In genomic region chr10:132036153-132036886, GRCh38 we compare ENCODE assay signal across 9 cellular contexts. TPM values are rescaled to one million over a fixed set of nuclear protein-coding genes. Genes with fewer than 3 reads are reported as not detected.
DNase-seq lines count a peak whose midpoint lies in the region; ATAC-seq and TF ChIP-seq lines count a peak whose summit lies in the region.
"Had no signal": no experiment of that assay in that cellular context is flagged by ENCODE, and none has a peak within 500 bp of the region (broad histone marks: within the 10 kb centered on the region; RNA-seq: fewer than 3 reads in every experiment).

No MANE protein-coding gene starts in this region.

- DNase-seq in AG08396 (ENCODE audit: low spot score) (peak; percentile 48), NCI-H69 (lab: John Stamatoyannopoulos, UW) (peak; percentile 34), fibroblast of peridontal ligament (ENCODE audit: extremely low read depth) (peak; percentile 8), omental fat pad (ENCODE audit: low spot score) (no peak), NCI-H2081 (lab: John Stamatoyannopoulos, UW) (no peak)

- H3K4me3 Mint-ChIP-seq in activated T-helper 17 cell treated with anti-CD3 and anti-CD28 coated beads, Interleukin-2, amount 50 U/mL, for 72 hours, result no peak overlapping the region

- peaks cover 33% of the 10 kb centered on the region for H3K27me3 Mint-ChIP-seq in activated T-helper 17 cell treated with anti-CD3 and anti-CD28 coated beads, Interleukin-2, amount 50 U/mL, for 72 hours

- H3K36me3 Mint-ChIP-seq in activated T-helper 17 cell treated with anti-CD3 and anti-CD28 coated beads, Interleukin-2, amount 50 U/mL, for 72 hours (ENCODE audit: low read depth), result no peaks in the 10 kb centered on the region

- H3K9me3 Mint-ChIP-seq in activated T-helper 17 cell treated with anti-CD3 and anti-CD28 coated beads, Interleukin-2, amount 50 U/mL, for 72 hours, result no peaks in the 10 kb centered on the region

- TF ChIP-seq CTCF in omental fat pad (IDR thresholded peaks at IDR 0.05), result no peak

- no peak overlapping the region for H3K27ac Mint-ChIP-seq in activated T-helper 17 cell treated with anti-CD3 and anti-CD28 coated beads, Interleukin-2, amount 50 U/mL, for 72 hours

- ATAC-seq in omental fat pad (ENCODE audit: low FRiP score) (peak; percentile 30), HG03175 (IDR thresholded peaks at IDR 0.05; ENCODE audit: unreplicated experiment) (no peak), GM18520 (IDR thresholded peaks at IDR 0.05; ENCODE audit: unreplicated experiment) (no peak)
- ATAC-seq in activated T-helper 17 cell treated with anti-CD3 and anti-CD28 coated beads, Interleukin-2, amount 50 U/mL, for 72 hours (replicated peaks), result no peak

- H3K4me1 Mint-ChIP-seq in activated T-helper 17 cell treated with anti-CD3 and anti-CD28 coated beads, Interleukin-2, amount 50 U/mL, for 72 hours, result no peaks in the 10 kb centered on the region

RNA-seq across cellular contexts. Expression of gene JAKMIP3, which starts 29.4 kb away (rescaled TPM):
- total RNA-seq in omental fat pad, result under 1 TPM; 0.13 to 0.79 (median 0.37) TPM
- 1 to 10 TPM in 1 of 2 donors, under 1 TPM in 1; 0.26 to 1.2 TPM for total RNA-seq in activated T-helper 17 cell treated with anti-CD3 and anti-CD28 coated beads, Interleukin-2, amount 50 U/mL, for 72 hours
- total RNA-seq: SJCRH30 had no signal

RNA-seq across cellular contexts. Expression of gene BNIP3, which starts 54.6 kb away (rescaled TPM):
- 100 to 1,000 TPM in 3 of 4 donors, 10 to 100 TPM in 1; 66.3 to 192 (median 149) TPM for total RNA-seq in omental fat pad
- total RNA-seq in activated T-helper 17 cell treated with anti-CD3 and anti-CD28 coated beads, Interleukin-2, amount 50 U/mL, for 72 hours, result 100 to 1,000 TPM; 102 to 362 TPM

Comparison
In these comparisons a context has a peak if more than half of its experiments do, and no peak if none do; other contexts are left out.
1. DNase-seq: peak in AG08396 (single experiment), NCI-H69 (single experiment) and fibroblast of peridontal ligament (single experiment); none in omental fat pad (single experiment) and NCI-H2081 (0 of 2).